In genomic region chr12:58731096-58731495, GRCh38 we compare ENCODE assay signal across 20 cellular contexts.
DNase-seq lines count a peak whose midpoint lies in the region; ATAC-seq lines count a peak whose summit lies in the region.
"Had no signal": no experiment of that assay in that cellular context is flagged by ENCODE, and none has a peak within 500 bp of the region (broad histone marks: within the 10 kb centered on the region; RNA-seq: fewer than 3 reads in every experiment).

No MANE protein-coding gene starts in this region.

- DNase-seq in EH (ENCODE audit: low read depth) (peak; percentile 47), M059J (ENCODE audit: low read depth) (peak; percentile 50), amniotic epithelial cell (ENCODE audit: low read depth) (peak; percentile 59), hippocampal formation (lab: John Stamatoyannopoulos, UW) (no peak), ureter (ENCODE audit: low spot score) (no peak)
- DNase-seq: 8988T; ACHN; BE2C; C1 segment of cervical spinal cord; CD4-positive, alpha-beta memory T cell; CD4-positive, CD25-positive, alpha-beta regulatory T cell; CD8-positive, alpha-beta memory T cell; COR-L47; DMS 273 treated with DMSO at 0.1 percent for 48 hours; DMS153; DMS53; DMS79; DND-41; GF-D8 had no signal

- no peak for ATAC-seq in HG03460 (IDR thresholded peaks at IDR 0.05; ENCODE audit: unreplicated experiment)

Comparison
In these comparisons a context has a peak if more than half of its experiments do, and no peak if none do; other contexts are left out.
1. DNase-seq: peak in EH (single experiment), M059J (single experiment) and amniotic epithelial cell (single experiment); none in hippocampal formation (0 of 2) and ureter (single experiment).